In the genomic region with DNA sequence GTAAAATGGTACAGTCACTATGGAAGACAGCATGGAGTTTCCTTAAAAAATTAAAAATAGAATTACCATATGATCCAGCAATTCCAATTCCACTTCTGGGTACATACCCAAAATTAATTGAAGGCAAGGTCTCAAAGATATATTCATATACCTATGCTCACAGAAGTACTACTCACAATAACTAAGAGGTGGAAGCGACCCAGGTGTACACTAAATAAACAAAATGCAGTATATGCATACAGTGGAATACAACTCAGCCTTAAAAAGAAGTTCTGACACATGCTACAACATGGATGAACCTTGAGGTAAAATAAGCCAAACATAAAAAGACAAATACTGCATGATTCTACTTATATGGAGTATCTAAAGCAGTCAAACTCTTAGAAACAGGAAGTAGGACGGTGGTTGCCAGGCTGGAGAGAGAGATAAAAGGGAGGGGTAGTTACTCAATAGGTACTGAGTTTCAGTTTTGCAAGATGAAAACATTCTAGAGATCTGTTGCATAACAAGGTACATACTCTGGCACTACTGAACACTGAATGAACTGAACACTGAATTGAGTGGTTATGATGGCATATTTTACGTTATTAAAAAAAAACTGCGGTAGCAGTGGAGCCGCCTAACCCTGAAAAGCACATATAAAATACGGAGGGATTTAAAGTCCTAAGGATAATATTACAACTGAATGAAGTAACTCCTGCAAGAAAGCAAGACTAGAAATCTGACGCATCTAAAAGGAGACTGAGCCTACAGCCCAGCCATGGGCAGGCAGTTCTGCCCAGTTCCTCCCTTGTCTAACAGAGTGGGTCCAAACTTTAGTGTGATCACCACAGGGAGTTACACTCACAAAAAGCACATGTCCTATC, we compare ENCODE assay signal across 8 cellular contexts. TPM values are rescaled to one million over a fixed set of nuclear protein-coding genes. Genes with fewer than 3 reads are reported as not detected.
DNase-seq lines count a peak whose midpoint lies in the region; ATAC-seq, FAIRE-seq and TF ChIP-seq lines count a peak whose summit lies in the region.

No MANE protein-coding gene starts in this region.

- H3K9ac ChIP-seq in mucosa of rectum (ENCODE audit: low read depth in 1 of 2, low read length in 2 of 2): no peak overlapping the region

- DNase-seq in A549 (ENCODE audit: low read depth in 1 of 2, low spot score in 1 of 2) (peak in 1 of 2 experiments; percentile 22), choroid plexus epithelial cell (ENCODE audit: low read depth) (peak; percentile 91), NCI-H82 (lab: John Stamatoyannopoulos, UW) (no peak), pons (ENCODE audit: low spot score) (no peak)

- no peaks in the 10 kb centered on the region for H3K27me3 ChIP-seq in mucosa of rectum (ENCODE audit: control insufficient read depth in 2 of 2, insufficient read depth in 2 of 2, low read length in 2 of 2)

- peak overlapping the region; percentile 85 for H3K27ac Mint-ChIP-seq in T-helper 1 cell treated with Interleukin-12 subunit alpha and Interleukin-12 subunit beta and Interleukin-4 antibody, amounts not matched to agents 30 μg/mL and 1 μg/mL, for 36 hours

- ATAC-seq in A549 (peak in 1 of 2 experiments; percentile 50; a peak in 1 of 6 replicates), GM19023 (IDR thresholded peaks at IDR 0.05; ENCODE audit: unreplicated experiment) (peak; percentile 79), HG03280 (IDR thresholded peaks at IDR 0.05; ENCODE audit: unreplicated experiment) (peak; percentile 86)

- H3K36me3 ChIP-seq in mucosa of rectum (ENCODE audit: control insufficient read depth in 2 of 2, insufficient read depth in 2 of 2, low read length in 2 of 2): peaks cover 0 to 8% of the 10 kb centered on the region in 2 donors

- TF ChIP-seq RAD21 in A549 (conservative IDR thresholded peaks at IDR 0.05 in 1 of 2, IDR thresholded peaks at IDR 0.05 in 1 of 2): no peak

- H3K4me1 ChIP-seq in A549 (peaks cover 15% of the 10 kb centered on the region; the same call in 2 of the 3 replicates), mucosa of rectum (ENCODE audit: control insufficient read depth in 2 of 2, insufficient read depth in 2 of 2, low read length in 2 of 2) (peaks cover 8 to 16% of the 10 kb centered on the region in 2 donors)

- H3K36me3 Mint-ChIP-seq in T-helper 1 cell treated with Interleukin-12 subunit alpha and Interleukin-12 subunit beta and Interleukin-4 antibody, amounts not matched to agents 30 μg/mL and 1 μg/mL, for 36 hours (ENCODE audit: low read depth): peaks cover 3% of the 10 kb centered on the region

- no peak overlapping the region for H3K4me3 ChIP-seq in A549
- H3K4me3 ChIP-seq in choroid plexus epithelial cell (ENCODE audit: low read depth, low read length): no peak overlapping the region
- H3K4me3 ChIP-seq in mucosa of rectum (ENCODE audit: low read length in 2 of 2): peak overlapping the region in 1 of 2 donors; percentile 23

- H3K4me1 Mint-ChIP-seq in T-helper 1 cell treated with Interleukin-12 subunit alpha and Interleukin-12 subunit beta and Interleukin-4 antibody, amounts not matched to agents 30 μg/mL and 1 μg/mL, for 36 hours (ENCODE audit: low read depth): peaks cover 41% of the 10 kb centered on the region

- H3K4me3 Mint-ChIP-seq in T-helper 1 cell treated with Interleukin-12 subunit alpha and Interleukin-12 subunit beta and Interleukin-4 antibody, amounts not matched to agents 30 μg/mL and 1 μg/mL, for 36 hours: peak overlapping the region; percentile 64

- POLR2A ChIA-PET in A549 (lab: Yijun Ruan, JAX): no interaction called here

- no peak for FAIRE-seq in A549 (lab: Jason Lieb, UNC)

- no peaks in the 10 kb centered on the region for H3K9me3 Mint-ChIP-seq in T-helper 1 cell treated with Interleukin-12 subunit alpha and Interleukin-12 subunit beta and Interleukin-4 antibody, amounts not matched to agents 30 μg/mL and 1 μg/mL, for 36 hours

- H3K27ac ChIP-seq in A549 (no peak overlapping the region), mucosa of rectum (ENCODE audit: low read depth in 2 of 2, low read length in 2 of 2) (peak overlapping the region; percentile 53 to 72)

- no peaks in the 10 kb centered on the region for H3K9me3 ChIP-seq in A549
- H3K9me3 ChIP-seq in mucosa of rectum (ENCODE audit: control insufficient read depth in 2 of 2, low read length in 2 of 2): no peaks in the 10 kb centered on the region

- no peak for TF ChIP-seq CTCF in A549 (IDR thresholded peaks at IDR 0.05)
- no peak for TF ChIP-seq CTCF in choroid plexus epithelial cell (conservative IDR thresholded peaks at IDR 0.05; ENCODE audit: low read depth, low read length)

- H3K27me3 Mint-ChIP-seq in T-helper 1 cell treated with Interleukin-12 subunit alpha and Interleukin-12 subunit beta and Interleukin-4 antibody, amounts not matched to agents 30 μg/mL and 1 μg/mL, for 36 hours (ENCODE audit: low read depth): no peaks in the 10 kb centered on the region

- CTCF ChIA-PET in A549 (lab: Yijun Ruan, JAX): interaction anchor here (0.7 to 1.1 kb wide), 3 partner anchors 22 to 116 kb away, joined by 3 read pairs; no protein-coding TSS in a partner anchor

- no peak for TF ChIP-seq EP300 in A549 (IDR thresholded peaks at IDR 0.05)

- no peak for TF ChIP-seq POLR2A in A549 (IDR thresholded peaks at IDR 0.05; ENCODE audit: low read length)

- H3K4me2 ChIP-seq in A549: peak overlapping the region; percentile 37; the same call in 2 of the 3 replicates

- 80% methylated on average over 7 of the region's 7 CpGs for WGBS in A549 (ENCODE audit: missing lambda C conversion rate)

TF ChIP-seq in A549, 52 proteins besides CTCF, POLR2A, EP300 and RAD21:
- no peak for TF ChIP-seq EHF (CRISPR knock-in tag; IDR thresholded peaks at IDR 0.05)
- TF ChIP-seq, protein P1, sequence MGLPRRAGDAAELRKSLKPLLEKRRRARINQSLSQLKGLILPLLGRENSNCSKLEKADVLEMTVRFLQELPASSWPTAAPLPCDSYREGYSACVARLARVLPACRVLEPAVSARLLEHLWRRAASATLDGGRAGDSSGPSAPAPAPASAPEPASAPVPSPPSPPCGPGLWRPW (IDR thresholded peaks at IDR 0.05): peak; percentile 32; the same call in 1 of the 2 replicates
- TF ChIP-seq NFE2L2 (conservative IDR thresholded peaks at IDR 0.05; ENCODE audit: low read length): no peak
- peak; percentile 49 to 70; a peak in 2 of 4 replicates for TF ChIP-seq CEBPB (IDR thresholded peaks at IDR 0.05)
- TF ChIP-seq TP53 (CRISPR knock-in tag; IDR thresholded peaks at IDR 0.05): no peak

RNA-seq across cellular contexts. Expression of gene DGCR2, which starts 12.8 kb away (rescaled TPM):
- polyA plus RNA-seq in A549 (2011; rRNA removed): 10.6 and 12.9 TPM in 2 replicates
- polyA plus RNA-seq in A549 (2012; cell fraction: cytosol; rRNA removed): 11.2 and 14.9 TPM in 2 replicates
- 31.8 and 37.2 TPM in 2 replicates for polyA plus RNA-seq in A549 (2012; cell fraction: nucleus; rRNA removed)
- 17.7 to 17.9 TPM (median 17.8 TPM) in 3 replicates for polyA plus RNA-seq in A549 (2017; fragmentation: RNase III; extraction: RNeasy Plus Mini Kit Qiagen cat#74134 plus additional on column Dnase treatment)
- polyA minus RNA-seq in A549 (2011; rRNA and poly(A)+ RNA removed): 17.8 and 19.4 TPM in 2 replicates

RNA-seq across cellular contexts. Expression of gene TSSK2, which starts 21.7 kb away (rescaled TPM):
- not detected in 2 replicates for polyA plus RNA-seq in A549 (2011; rRNA removed)
- polyA plus RNA-seq in A549 (2012; cell fraction: cytosol; rRNA removed): not detected in 2 replicates
- polyA plus RNA-seq in A549 (2012; cell fraction: nucleus; rRNA removed): not detected in 2 replicates
- polyA plus RNA-seq in A549 (2017; fragmentation: RNase III; extraction: RNeasy Plus Mini Kit Qiagen cat#74134 plus additional on column Dnase treatment): not detected in 3 replicates
- not detected in 2 replicates for polyA minus RNA-seq in A549 (2011; rRNA and poly(A)+ RNA removed)

RNA-seq across cellular contexts. Expression of gene ESS2, which starts 35.0 kb away (rescaled TPM):
- polyA plus RNA-seq in A549 (2011; rRNA removed) (4.7 and 5.2 TPM in 2 replicates), A549 (2017; fragmentation: RNase III; extraction: RNeasy Plus Mini Kit Qiagen cat#74134 plus additional on column Dnase treatment) (9.0 to 10.0 TPM (median 9.4 TPM) in 3 replicates)
- 9.6 and 10.5 TPM in 2 replicates for polyA plus RNA-seq in A549 (2012; cell fraction: cytosol; rRNA removed)
- polyA plus RNA-seq in A549 (2012; cell fraction: nucleus; rRNA removed): 17.8 and 19.1 TPM in 2 replicates
- polyA minus RNA-seq in A549 (2011; rRNA and poly(A)+ RNA removed): 3.3 and 3.4 TPM in 2 replicates

RNA-seq across cellular contexts. Expression of gene GSC2, which starts 40.7 kb away (rescaled TPM):
- polyA plus RNA-seq in A549 (2011; rRNA removed) (not detected in 2 replicates), A549 (2017; fragmentation: RNase III; extraction: RNeasy Plus Mini Kit Qiagen cat#74134 plus additional on column Dnase treatment) (not detected in 3 replicates)
- polyA plus RNA-seq in A549 (2012; cell fraction: cytosol; rRNA removed): not detected in 2 replicates
- polyA plus RNA-seq in A549 (2012; cell fraction: nucleus; rRNA removed): not detected in 2 replicates
- not detected in 2 replicates for polyA minus RNA-seq in A549 (2011; rRNA and poly(A)+ RNA removed)

Comparison
In these comparisons a context has a peak if more than half of its experiments do, and no peak if none do; other contexts are left out.
1. H3K27ac ChIP-seq: peak in mucosa of rectum (2 of 2); none in A549 (0 of 2).